Comparison of ENCODE assay signal across 14 cellular contexts in the genomic region with DNA sequence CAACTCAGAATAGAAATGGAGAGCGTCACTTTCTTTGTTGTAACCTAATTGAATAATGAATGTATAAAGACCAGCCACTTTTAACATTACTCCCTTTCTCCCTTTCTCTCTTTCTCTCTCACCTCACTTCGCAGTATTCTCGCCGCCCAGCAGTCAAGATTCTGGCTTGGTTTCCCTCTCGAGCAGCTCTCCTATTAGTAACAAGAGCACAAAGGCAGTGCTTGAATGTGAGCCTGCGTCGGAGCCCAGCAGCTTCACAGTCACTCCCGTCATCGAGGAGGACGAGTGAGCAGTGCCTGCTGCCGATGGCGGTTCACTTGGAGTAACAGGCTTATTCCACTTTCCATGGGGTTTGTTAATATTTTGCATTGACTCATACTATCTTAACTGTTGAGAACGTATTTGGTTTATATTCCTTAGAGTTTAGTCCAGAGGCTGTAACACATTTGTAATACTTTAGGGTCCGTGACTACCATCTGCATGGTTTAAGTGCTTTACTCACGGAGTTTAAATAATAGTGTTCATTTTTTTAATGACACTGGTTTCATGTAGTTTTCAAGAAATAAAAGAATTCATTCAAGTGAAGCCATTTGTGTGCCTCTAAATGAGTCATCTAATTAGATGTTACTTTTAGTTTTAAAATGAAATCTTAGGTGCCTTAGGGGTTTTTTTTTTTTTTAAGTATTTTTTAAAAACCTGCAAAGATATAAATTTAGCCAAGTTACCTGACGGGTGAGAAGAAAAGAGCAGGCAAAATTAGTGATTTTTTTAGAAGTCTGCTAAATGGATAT. TPM values are rescaled to one million over a fixed set of nuclear protein-coding genes. Genes with fewer than 3 reads are reported as not detected.
DNase-seq lines count a peak whose midpoint lies in the region; ATAC-seq and TF ChIP-seq lines count a peak whose summit lies in the region.
"Had no signal": no experiment of that assay in that cellular context is flagged by ENCODE, and none has a peak within 500 bp of the region (broad histone marks: within the 10 kb centered on the region; RNA-seq: fewer than 3 reads in every experiment).

No MANE protein-coding gene starts in this region.

- TF ChIP-seq POLR2A in esophagus muscularis mucosa (IDR thresholded peaks at IDR 0.05; ENCODE audit: low read depth) (no peak), sigmoid colon (IDR thresholded peaks at IDR 0.05) (no peak)

- no peak overlapping the region for H3K9ac ChIP-seq in skeletal muscle satellite cell (ENCODE audit: low read depth, low read length)

- H3K27me3 Mint-ChIP-seq in activated naive CD4-positive, alpha-beta T cell treated with anti-CD3 and anti-CD28 coated beads, Interleukin-2, amount 50 U/mL, for 24 hours: peaks cover 61% of the 10 kb centered on the region
- peaks cover 72% of the 10 kb centered on the region for H3K27me3 Mint-ChIP-seq in activated naive CD4-positive, alpha-beta T cell treated with anti-CD3 and anti-CD28 coated beads for 36 hours (ENCODE audit: low read depth)

- CTCF ChIA-PET in activated naive CD4-positive, alpha-beta T cell treated with anti-CD3 and anti-CD28 coated beads for 36 hours (lab: Charles Lee): no interaction called here

- no peak for ATAC-seq in left ventricle myocardium superior
- ATAC-seq: gastrocnemius medialis had no signal

- 8% methylated on average over 15 of the region's 16 CpGs for WGBS in esophagus muscularis mucosa
- WGBS in sigmoid colon, 2 donors: 8 to 10% methylated on average over 15 to 16 of the region's 16 CpGs

- no peak for DNase-seq in activated naive CD4-positive, alpha-beta T cell treated with anti-CD3 and anti-CD28 coated beads for 36 hours
- DNase-seq in NCI-H526 (lab: John Stamatoyannopoulos, UW): peak; percentile 31 to 69
- DNase-seq in esophagus muscularis mucosa (ENCODE audit: extremely low spot score): peak; percentile 62
- DNase-seq in sigmoid colon: no peak
- DNase-seq in left ventricle myocardium superior: no peak
- no peak for DNase-seq in stimulated activated CD4-positive, alpha-beta T cell treated with anti-CD3 and anti-CD28 coated beads, Interleukin-12 subunit alpha, Interleukin-12 subunit beta, amount 100 ng/mL, for 4 hours
- DNase-seq: gastrocnemius medialis, NCI-H1694, RPMI8226 had no signal

- H3K4me2 ChIP-seq in skeletal muscle satellite cell (ENCODE audit: low read length): peak overlapping the region; percentile 57

- H3K4me1 ChIP-seq in esophagus muscularis mucosa: peaks cover 31 to 40% (median 38%) of the 10 kb centered on the region in 4 donors
- peaks cover 8% of the 10 kb centered on the region for H3K4me1 ChIP-seq in skeletal muscle satellite cell (ENCODE audit: control insufficient read depth, insufficient read depth, low read length)
- H3K4me1 ChIP-seq in sigmoid colon: peaks cover 0 to 39% (median 38%) of the 10 kb centered on the region in 4 donors

- H3K4me1 Mint-ChIP-seq in activated naive CD4-positive, alpha-beta T cell treated with anti-CD3 and anti-CD28 coated beads, Interleukin-2, amount 50 U/mL, for 24 hours: peaks cover 16% of the 10 kb centered on the region
- H3K4me1 Mint-ChIP-seq in activated naive CD4-positive, alpha-beta T cell treated with anti-CD3 and anti-CD28 coated beads for 36 hours (ENCODE audit: low read depth): peaks cover 17% of the 10 kb centered on the region

- peaks cover 26 to 99% (median 66%) of the 10 kb centered on the region in 4 donors for H3K27me3 ChIP-seq in esophagus muscularis mucosa
- H3K27me3 ChIP-seq in skeletal muscle satellite cell (ENCODE audit: control insufficient read depth, insufficient read depth, low read length): peaks cover 45% of the 10 kb centered on the region
- H3K27me3 ChIP-seq in sigmoid colon: peaks cover 42 to 100% (median 70%) of the 10 kb centered on the region in 3 donors

- no peak overlapping the region for H3K27ac Mint-ChIP-seq in activated naive CD4-positive, alpha-beta T cell treated with anti-CD3 and anti-CD28 coated beads, Interleukin-2, amount 50 U/mL, for 24 hours
- no peak overlapping the region for H3K27ac Mint-ChIP-seq in activated naive CD4-positive, alpha-beta T cell treated with anti-CD3 and anti-CD28 coated beads for 36 hours
- H3K27ac Mint-ChIP-seq: activated T-helper 2 cell treated with anti-CD3 and anti-CD28 coated beads, Interferon-gamma antibody, Interleukin-2, Interleukin-4, amounts not matched to agents 10 μg/mL and 5 μg/mL and 100 μg/mL, durations not matched to agents 14 hours and 24 hours and 36 hours had no signal

- H3K4me3 ChIP-seq in esophagus muscularis mucosa (no peak overlapping the region), skeletal muscle satellite cell (ENCODE audit: low read length) (no peak overlapping the region), sigmoid colon (no peak overlapping the region)
- H3K4me3 ChIP-seq: gastrocnemius medialis had no signal

- TF ChIP-seq CTCF in esophagus muscularis mucosa (IDR thresholded peaks at IDR 0.05) (no peak), sigmoid colon (IDR thresholded peaks at IDR 0.05) (no peak)

- H3K4me3 Mint-ChIP-seq in activated naive CD4-positive, alpha-beta T cell treated with anti-CD3 and anti-CD28 coated beads, Interleukin-2, amount 50 U/mL, for 24 hours: peak overlapping the region; percentile 12
- H3K4me3 Mint-ChIP-seq in activated naive CD4-positive, alpha-beta T cell treated with anti-CD3 and anti-CD28 coated beads for 36 hours: no peak overlapping the region

- H3K36me3 ChIP-seq in esophagus muscularis mucosa: no peaks in the 10 kb centered on the region
- no peaks in the 10 kb centered on the region for H3K36me3 ChIP-seq in skeletal muscle satellite cell (ENCODE audit: insufficient read depth, low read length)
- H3K36me3 ChIP-seq in sigmoid colon: no peaks in the 10 kb centered on the region
- H3K36me3 ChIP-seq: gastrocnemius medialis had no signal

- peaks cover 10% of the 10 kb centered on the region for H3K9me3 Mint-ChIP-seq in activated naive CD4-positive, alpha-beta T cell treated with anti-CD3 and anti-CD28 coated beads, Interleukin-2, amount 50 U/mL, for 24 hours
- H3K9me3 Mint-ChIP-seq in activated naive CD4-positive, alpha-beta T cell treated with anti-CD3 and anti-CD28 coated beads for 36 hours: no peaks in the 10 kb centered on the region
- H3K9me3 Mint-ChIP-seq: activated T-helper 2 cell treated with anti-CD3 and anti-CD28 coated beads, Interferon-gamma antibody, Interleukin-2, Interleukin-4, amounts not matched to agents 10 μg/mL and 5 μg/mL and 100 μg/mL, durations not matched to agents 14 hours and 24 hours and 36 hours had no signal

- no peak for TF ChIP-seq EP300 in esophagus muscularis mucosa (IDR thresholded peaks at IDR 0.05)
- TF ChIP-seq EP300 in sigmoid colon (IDR thresholded peaks at IDR 0.05): no peak

- intact Hi-C loops in activated naive CD4-positive, alpha-beta T cell treated with anti-CD3 and anti-CD28 coated beads for 36 hours (cut with micrococcal nuclease): loop anchor here (2.0 kb wide), 1 partner anchor 73 kb away; no protein-coding TSS in a partner anchor
- intact Hi-C loops in esophagus muscularis mucosa (cut with DNase I) (no loop called here), sigmoid colon (cut with DNase I) (no loop called here), left ventricle myocardium superior (cut with micrococcal nuclease) (no loop called here)

- H3K36me3 Mint-ChIP-seq in activated naive CD4-positive, alpha-beta T cell treated with anti-CD3 and anti-CD28 coated beads, Interleukin-2, amount 50 U/mL, for 24 hours: peaks cover 3% of the 10 kb centered on the region
- H3K36me3 Mint-ChIP-seq in activated naive CD4-positive, alpha-beta T cell treated with anti-CD3 and anti-CD28 coated beads for 36 hours (ENCODE audit: low read depth): no peaks in the 10 kb centered on the region

- H3K9me3 ChIP-seq in esophagus muscularis mucosa (no peaks in the 10 kb centered on the region), skeletal muscle satellite cell (replicated peaks; ENCODE audit: low read length) (no peaks in the 10 kb centered on the region), sigmoid colon (no peaks in the 10 kb centered on the region)
- H3K9me3 ChIP-seq: gastrocnemius medialis had no signal

- H3K27ac ChIP-seq in esophagus muscularis mucosa (replicated peaks in 1 of 4): no peak overlapping the region
- no peak overlapping the region for H3K27ac ChIP-seq in sigmoid colon
- H3K27ac ChIP-seq: gastrocnemius medialis, VCaP had no signal

RNA-seq across cellular contexts. Expression of a gene that starts 8.4 kb away (rescaled TPM):
- total RNA-seq in activated naive CD4-positive, alpha-beta T cell treated with anti-CD3 and anti-CD28 coated beads for 36 hours: not detected
- total RNA-seq in esophagus muscularis mucosa (not detected), sigmoid colon (not detected), left ventricle myocardium superior (not detected)
- not detected in 2 replicates for total RNA-seq in skeletal muscle satellite cell (2012; rRNA removed)
- not detected for polyA plus RNA-seq in sigmoid colon
- total RNA-seq: activated T-helper 2 cell treated with anti-CD3 and anti-CD28 coated beads, Interferon-gamma antibody, Interleukin-2, Interleukin-4, amounts not matched to agents 10 μg/mL and 5 μg/mL and 100 μg/mL, durations not matched to agents 14 hours and 24 hours and 36 hours; chondrocyte had no signal

Comparison
In these comparisons a context has a peak if more than half of its experiments do, and no peak if none do; other contexts are left out.
1. DNase-seq: peak in NCI-H526 (2 of 2) and esophagus muscularis mucosa (single experiment); none in activated naive CD4-positive, alpha-beta T cell treated with anti-CD3 and anti-CD28 coated beads for 36 hours (single experiment), sigmoid colon (single experiment), left ventricle myocardium superior (single experiment) and stimulated activated CD4-positive, alpha-beta T cell treated with anti-CD3 and anti-CD28 coated beads, Interleukin-12 subunit alpha, Interleukin-12 subunit beta, amount 100 ng/mL, for 4 hours (single experiment).